In the genomic region with DNA sequence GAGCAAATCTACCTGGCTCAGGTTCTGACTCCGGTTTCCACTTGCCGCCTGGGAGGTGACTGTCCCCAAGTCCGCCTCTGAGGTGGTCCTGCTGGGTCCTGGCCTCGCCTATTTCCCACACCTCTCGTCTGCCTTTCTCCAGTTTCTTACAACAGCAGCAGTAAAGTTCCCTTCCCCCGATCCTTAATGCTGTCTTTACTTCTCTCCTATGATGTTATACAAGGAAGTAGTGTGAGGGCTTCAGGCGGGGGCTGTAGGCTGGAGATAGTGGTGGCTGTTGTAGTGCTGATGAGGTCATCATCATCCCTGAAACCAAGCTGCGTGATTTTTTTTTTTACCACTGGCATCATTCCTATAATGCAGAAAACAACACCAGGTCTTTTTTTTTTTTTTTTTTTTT, we compare ENCODE assay signal across 31 cellular contexts. TPM values are rescaled to one million over a fixed set of nuclear protein-coding genes. Genes with fewer than 3 reads are reported as not detected.
DNase-seq lines count a peak whose midpoint lies in the region; ATAC-seq, FAIRE-seq and TF ChIP-seq lines count a peak whose summit lies in the region.
"Had no signal": no experiment of that assay in that cellular context is flagged by ENCODE, and none has a peak within 500 bp of the region (broad histone marks: within the 10 kb centered on the region; RNA-seq: fewer than 3 reads in every experiment).

No MANE protein-coding gene starts in this region.

- H3K4me3 ChIP-seq in GM23338 (peak overlapping the region; percentile 21; the same call in 1 of the 2 replicates), K562 (no peak overlapping the region), lower lobe of right lung (no peak overlapping the region)
- H3K4me3 ChIP-seq: dorsolateral prefrontal cortex, right atrium auricular region, tibial nerve had no signal

- H4K20me1 ChIP-seq in GM23338 (replicated peaks; ENCODE audit: insufficient read depth) = no peaks in the 10 kb centered on the region
- H4K20me1 ChIP-seq in K562 (replicated peaks; ENCODE audit: control insufficient read depth, insufficient read depth, low read length) = no peaks in the 10 kb centered on the region

- no peaks in the 10 kb centered on the region for H3K9me1 ChIP-seq in K562 (ENCODE audit: control insufficient read depth, insufficient read depth, low read length)

- BruUV-seq in K562 (replicated peaks; lab: Mats Ljungman, UMichigan) = no TSS peak

- H2AFZ ChIP-seq in GM23338 (no peak overlapping the region), K562 (ENCODE audit: low read depth, low read length) (0 out of 2 replicates have a peak overlapping the region, but pooled peaks have one; percentile 17)

- peak; percentile 55; the same call in 1 of the 2 replicates for TF ChIP-seq EP300 in K562 (IDR thresholded peaks at IDR 0.05; ENCODE audit: low read length)

- WGBS in K562 (ENCODE audit: insufficient coverage, low coverage, missing lambda C conversion rate) = 41% methylated on average over 8 of the region's 8 CpGs

- peak; percentile 27 for ATAC-seq in GM23338
- peak; percentile 83 for ATAC-seq in K562
- ATAC-seq in lower lobe of right lung = peak; percentile 61
- ATAC-seq in GM21825 (IDR thresholded peaks at IDR 0.05; ENCODE audit: unreplicated experiment) = no peak
- ATAC-seq: activated T-cell treated with anti-CD3 and anti-CD28 coated beads, Interleukin-2, amount 50 U/mL, for 72 hours; SK-N-SH treated with all-trans-retinoic acid at 6 μM for 48 hours; stimulated activated naive CD8-positive, alpha-beta T cell treated with anti-CD3 and anti-CD28 coated beads, Interleukin-15, Interleukin-2, amounts not matched to agents 100 U/mL and 50 U/mL, for 24 hours had no signal

- no peak for TF ChIP-seq POLR2A in K562 (conservative IDR thresholded peaks at IDR 0.05)

- CTCF ChIA-PET in K562 (lab: Yijun Ruan, JAX; ENCODE audit: low intra/inter-chr PET ratio) = no interaction called here

- intact Hi-C loops in K562 (cut with micrococcal nuclease) (no loop called here), lower lobe of right lung (cut with DNase I) (no loop called here)

- H3K27me3 Mint-ChIP-seq in GM23338 (ENCODE audit: insufficient read depth, low read depth, poor library complexity) = peaks cover 3% of the 10 kb centered on the region
- H3K27me3 Mint-ChIP-seq: central memory CD8-positive, alpha-beta T cell had no signal

- H3K4me3 Mint-ChIP-seq in GM23338 = no peak overlapping the region
- H3K4me3 Mint-ChIP-seq: activated T-cell treated with anti-CD3 and anti-CD28 coated beads, Interleukin-2, amount 50 U/mL, for 72 hours; CD4-positive, CD25-positive, alpha-beta regulatory T cell; central memory CD8-positive, alpha-beta T cell had no signal

- H3K4me1 Mint-ChIP-seq in GM23338 = peaks cover 31% of the 10 kb centered on the region

- H3K27me3 ChIP-seq in GM23338 (ENCODE audit: insufficient read depth) (no peaks in the 10 kb centered on the region), K562 (ENCODE audit: control insufficient read depth in 2 of 2, insufficient read depth in 2 of 2, low read length in 2 of 2) (no peaks in the 10 kb centered on the region), lower lobe of right lung (ENCODE audit: low read depth) (no peaks in the 10 kb centered on the region)
- H3K27me3 ChIP-seq: dorsolateral prefrontal cortex, right atrium auricular region, tibial nerve had no signal

- H3K9me3 Mint-ChIP-seq in GM23338 = peaks cover 2% of the 10 kb centered on the region; the same call in 2 of the 3 replicates
- H3K9me3 Mint-ChIP-seq: activated T-cell treated with anti-CD3 and anti-CD28 coated beads, Interleukin-2, amount 50 U/mL, for 72 hours; central memory CD8-positive, alpha-beta T cell had no signal

- H3F3A ChIP-seq in GM23338 (replicated peaks; ENCODE audit: low read depth) = peaks cover 17% of the 10 kb centered on the region

- DNase-seq in GM23338 (ENCODE audit: low spot score) (no peak), OCI-M1 (lab: John Stamatoyannopoulos, UW) (peak; percentile 87), K562 (ENCODE audit: extremely low read depth in 1 of 4, low spot score in 3 of 4) (peak; percentile 40 to 62 (median 51)), lower lobe of right lung (no peak), DMS153 treated with DMSO at 0.1 percent for 48 hours (lab: John Stamatoyannopoulos, UW; ENCODE audit: unreplicated experiment) (no peak), pons (ENCODE audit: low spot score) (no peak), activated gamma-delta T cell treated with Interleukin-2 at 50 U/mL for 16 hours (no peak)
- DNase-seq: activated naive CD4-positive, alpha-beta T cell treated with anti-CD3 and anti-CD28 coated beads, Interleukin-2, amount 50 U/mL, for 16 hours; activated T-cell treated with anti-CD3 and anti-CD28 coated beads, Interleukin-2, amount 50 U/mL, for 72 hours; CD4-positive, CD25-positive, alpha-beta regulatory T cell; DMS 273 treated with DMSO at 0.1 percent for 48 hours; dorsolateral prefrontal cortex; foreskin fibroblast; hypothalamus; mammary epithelial cell; NCI-H1105; NCI-H510A treated with DMSO at 0.1 percent for 48 hours; NK-92 treated with Interleukin-12 subunit alpha and Interleukin-12 subunit beta, amount 100 ng/mL, for 24 hours; occipital lobe; RPMI8226; stimulated activated CD4-positive, alpha-beta T cell treated with anti-CD3 and anti-CD28 coated beads, Interleukin-4, amount 100 ng/mL, for 4 hours; stimulated activated naive CD8-positive, alpha-beta T cell treated with anti-CD3 and anti-CD28 coated beads, Interleukin-15, Interleukin-2, amounts not matched to agents 100 U/mL and 50 U/mL, for 24 hours; T-helper 9 cell had no signal

- H3K4me2 ChIP-seq in GM23338 (no peak overlapping the region), K562 (ENCODE audit: insufficient read depth, low read length) (peak overlapping the region; percentile 15; the same call in 1 of the 2 replicates)
- H3K4me2 ChIP-seq: KMS-11 had no signal

- peak overlapping the region in 1 of 2 experiments; percentile 74; a peak in 2 of 4 replicates for H3K9ac ChIP-seq in K562 (ENCODE audit: insufficient read depth in 1 of 2, low read depth in 2 of 2, low read length in 2 of 2)
- H3K9ac ChIP-seq: KMS-11 had no signal

- H3K36me3 ChIP-seq in GM23338 (ENCODE audit: insufficient read depth) (peaks cover 2% of the 10 kb centered on the region; the same call in 1 of the 2 replicates), K562 (ENCODE audit: control insufficient read depth, insufficient read depth, low read length) (no peaks in the 10 kb centered on the region), lower lobe of right lung (no peaks in the 10 kb centered on the region)
- H3K36me3 ChIP-seq: right atrium auricular region, tibial nerve had no signal

- H3K4me1 ChIP-seq in GM23338 (ENCODE audit: insufficient read depth) = peaks cover 24% of the 10 kb centered on the region
- peaks cover 8 to 19% of the 10 kb centered on the region in 2 experiments; a peak in 4 of 5 replicates for H3K4me1 ChIP-seq in K562 (replicated peaks in 1 of 2; ENCODE audit: control insufficient read depth in 2 of 2, insufficient read depth in 2 of 2, low read length in 2 of 2)
- H3K4me1 ChIP-seq in lower lobe of right lung = peaks cover 8% of the 10 kb centered on the region

- H3K36me3 Mint-ChIP-seq in GM23338 (ENCODE audit: low read depth) = peaks cover 3% of the 10 kb centered on the region; the same call in 2 of the 3 replicates
- H3K36me3 Mint-ChIP-seq: CD4-positive, CD25-positive, alpha-beta regulatory T cell had no signal

- no peak for TF ChIP-seq CTCF in GM23338 (conservative IDR thresholded peaks at IDR 0.05; ENCODE audit: low read depth in 2 of 2)
- no peak for TF ChIP-seq CTCF in K562 (IDR thresholded peaks at IDR 0.05 in 2 of 3, conservative IDR thresholded peaks at IDR 0.05 in 1 of 3; ENCODE audit: insufficient read depth in 2 of 3, low read depth in 1 of 3, low read length in 3 of 3)
- TF ChIP-seq CTCF in lower lobe of right lung (IDR thresholded peaks at IDR 0.05) = no peak

- no peak overlapping the region for H3K27ac Mint-ChIP-seq in GM23338
- H3K27ac Mint-ChIP-seq: activated T-cell treated with anti-CD3 and anti-CD28 coated beads, Interleukin-2, amount 50 U/mL, for 72 hours; CD4-positive, CD25-positive, alpha-beta regulatory T cell had no signal

- no peaks in the 10 kb centered on the region for H3K9me2 ChIP-seq in GM23338 (ENCODE audit: insufficient read depth)

- no peaks in the 10 kb centered on the region for H3K79me2 ChIP-seq in GM23338 (replicated peaks; ENCODE audit: insufficient read depth)
- no peaks in the 10 kb centered on the region for H3K79me2 ChIP-seq in K562 (ENCODE audit: control insufficient read depth, insufficient read depth, low read length)

- in situ Hi-C loops in K562 (cut with MboI) = no loop called here

- FAIRE-seq in K562 (lab: Jason Lieb, UNC) = peak; percentile 52
- FAIRE-seq: keratinocyte had no signal

- no peak overlapping the region for H3K27ac ChIP-seq in GM23338 (ENCODE audit: low read depth)
- no peak overlapping the region for H3K27ac ChIP-seq in K562 (ENCODE audit: extremely low read depth, low read depth, low read length)
- no peak overlapping the region for H3K27ac ChIP-seq in lower lobe of right lung
- H3K27ac ChIP-seq: dorsolateral prefrontal cortex, epithelial cell of prostate, KMS-11, right atrium auricular region, tibial nerve had no signal

- POLR2A ChIA-PET in K562 (lab: Yijun Ruan, JAX) = interaction anchor here (0.6 to 1.8 kb wide), 7 partner anchors 10 to 207 kb away, joined by 3 to 6 read pairs (median 3); a partner anchor contains a TSS

- TF ChIP-seq RAD21 in K562 (CRISPR knock-in tag; conservative IDR thresholded peaks at IDR 0.05 in 1 of 2, IDR thresholded peaks at IDR 0.05 in 1 of 2) = no peak

- H3K9me3 ChIP-seq in K562 (replicated peaks; ENCODE audit: control insufficient read depth, insufficient read depth, low read depth, low read length) (no peaks in the 10 kb centered on the region), lower lobe of right lung (no peaks in the 10 kb centered on the region)
- H3K9me3 ChIP-seq: right atrium auricular region, tibial nerve had no signal

RNA-seq across cellular contexts. Expression of a gene that starts 18.9 kb away (rescaled TPM):
- 286 and 294 TPM in 2 replicates for total RNA-seq in GM23338 (2014; rRNA removed; shearing (Covaris generic))
- polyA plus RNA-seq in GM23338 (2016; fragmentation: Nextera tagmentation; extraction: Ambion mirVana) (288 and 316 TPM in 2 replicates), K562 (2011; rRNA removed) (55.5 and 56.3 TPM in 2 replicates), K562 (2014; fragmentation: Illumina TruSeq; extraction: Trizol) (60.9 and 77.7 TPM in 2 replicates), K562 (2014; fragmentation: Nextera tagmentation; extraction: Ambion mirVana) (10 to 100 TPM; 16.1 to 18.0 TPM), K562 (2014; rRNA removed) (40.6 and 43.7 TPM in 2 replicates)
- 63.6 and 121 TPM in 2 replicates for total RNA-seq in K562 (2011; cell fraction: chromatin; rRNA removed; ENCODE audit: low replicate concordance)
- total RNA-seq in K562 (2011; cell fraction: nucleolus; rRNA removed) = 64.2 and 69.3 TPM in 2 replicates
- total RNA-seq in K562 (2011; cell fraction: nucleoplasm; rRNA removed) = 73.3 and 83.1 TPM in 2 replicates
- total RNA-seq in K562 (2014; rRNA removed) (40.1 and 65.8 TPM in 2 replicates), K562 (2014; rRNA removed; fragmentation: Illumina TruSeq; extraction: Trizol) (49.2 and 54.5 TPM in 2 replicates), K562 (2015; rRNA removed; fragmentation: Illumina TruSeq; extraction: Trizol) (43.5 and 47.9 TPM in 2 replicates), K562 (2021) (44.6 and 49.3 TPM in 2 replicates), lower lobe of right lung (45.8 TPM)
- polyA plus RNA-seq in K562 (2011; cell fraction: cytosol; rRNA removed) = 68.0 and 84.8 TPM in 2 replicates
- polyA plus RNA-seq in K562 (2011; cell fraction: nucleus; rRNA removed) = 110 and 144 TPM in 2 replicates
- 43.2 and 67.0 TPM in 2 replicates for polyA plus RNA-seq in K562 (2012)
- 62.8 and 65.0 TPM in 2 replicates for polyA minus RNA-seq in K562 (2011; rRNA and poly(A)+ RNA removed)
- 20.3 and 31.7 TPM in 2 replicates for polyA minus RNA-seq in K562 (2011; cell fraction: cytosol; rRNA and poly(A)+ RNA removed)
- 54.0 and 105 TPM in 2 replicates for polyA minus RNA-seq in K562 (2011; cell fraction: nucleus; rRNA and poly(A)+ RNA removed)

Comparison
In these comparisons a context has a peak if more than half of its experiments do, and no peak if none do; other contexts are left out.
1. DNase-seq: peak in OCI-M1 (single experiment) and K562 (4 of 4); none in GM23338 (single experiment), lower lobe of right lung (single experiment), DMS153 treated with DMSO at 0.1 percent for 48 hours (single experiment), pons (single experiment) and activated gamma-delta T cell treated with Interleukin-2 at 50 U/mL for 16 hours (single experiment).